ENCODE assay signal across 1 cellular context in genomic region chr22:37571258-37571991, GRCh38.
TF ChIP-seq lines count a peak whose summit lies in the region.

No MANE protein-coding gene starts in this region.

TF ChIP-seq in HCT116, 20 proteins besides CTCF, POLR2A, EP300 and RAD21:
- TF ChIP-seq ZBTB33 (IDR thresholded peaks at IDR 0.05; ENCODE audit: extremely low read depth, insufficient replicate concordance, low read length) = no peak
- TF ChIP-seq EGR1 (IDR thresholded peaks at IDR 0.05; ENCODE audit: low read depth) = no peak
- TF ChIP-seq YY1 (IDR thresholded peaks at IDR 0.05; ENCODE audit: extremely low read depth, insufficient replicate concordance, low read depth, low read length) = no peak
- peak; percentile 34; the same call in 1 of the 2 replicates for TF ChIP-seq POLR2AphosphoS5 (IDR thresholded peaks at IDR 0.05; ENCODE audit: low read depth, low read length)
- no peak for TF ChIP-seq CBX3 (IDR thresholded peaks at IDR 0.05; ENCODE audit: low read depth)
- no peak for TF ChIP-seq ZNF274 (IDR thresholded peaks at IDR 0.05; ENCODE audit: low read depth, low read length)
- no peak for TF ChIP-seq SIN3A (IDR thresholded peaks at IDR 0.05; ENCODE audit: low read depth)
- TF ChIP-seq EZH2 (IDR thresholded peaks at IDR 0.05) = no peak
- no peak for TF ChIP-seq ZFX (IDR thresholded peaks at IDR 0.05)
